12 cellular contexts compared by ENCODE assay signal in genomic region chr6:84768442-84769174, GRCh38. TPM values are rescaled to one million over a fixed set of nuclear protein-coding genes. Genes with fewer than 3 reads are reported as not detected.
A peak's percentile ranks its signal among the peaks of the same experiment; 100 is the strongest.
DNase-seq lines count a peak whose midpoint lies in the region; ATAC-seq and TF ChIP-seq lines count a peak whose summit lies in the region.
"Had no signal": no experiment of that assay in that cellular context is flagged by ENCODE, and none has a peak within 500 bp of the region (broad histone marks: within the 10 kb centered on the region; RNA-seq: fewer than 3 reads in every experiment).

No MANE protein-coding gene starts in this region.

- BruUV-seq in mammary epithelial cell (replicated peaks; lab: Mats Ljungman, UMichigan) = no TSS peak

- peak overlapping the region; percentile 5 to 54 (median 34) for H3K4me3 ChIP-seq in heart left ventricle
- no peak overlapping the region for H3K4me3 ChIP-seq in mammary epithelial cell (replicated peaks in 1 of 3; ENCODE audit: insufficient read depth in 1 of 3, low read depth in 2 of 3, low read length in 3 of 3)
- H3K4me3 ChIP-seq in aorta (ENCODE audit: low read length in 2 of 2) = peak overlapping the region; percentile 24 to 49

- H3K9ac ChIP-seq in mammary epithelial cell (ENCODE audit: insufficient read depth, low read length) = no peak overlapping the region

- peak overlapping the region in 11 of 12 donors; percentile 5 to 71 (median 58) for H3K27ac ChIP-seq in heart left ventricle
- no peak overlapping the region for H3K27ac ChIP-seq in mammary epithelial cell (ENCODE audit: insufficient read depth, low read depth, low read length)
- peak overlapping the region; percentile 55 to 58 for H3K27ac ChIP-seq in aorta (ENCODE audit: low read depth in 1 of 2, low read length in 2 of 2)

- peaks cover 0 to 17% (median 0%) of the 10 kb centered on the region in 12 donors for H3K4me1 ChIP-seq in heart left ventricle
- H3K4me1 ChIP-seq in mammary epithelial cell (ENCODE audit: insufficient read depth, low read length) = peaks cover 12% of the 10 kb centered on the region
- H3K4me1 ChIP-seq in aorta (ENCODE audit: control insufficient read depth in 1 of 2, insufficient read depth in 2 of 2, low read length in 2 of 2) = no peaks in the 10 kb centered on the region

- DNase-seq in heart left ventricle (peak in 1 of 5 donors; percentile 28), Right ventricle myocardium inferior (ENCODE audit: missing footprints) (no peak), mammary epithelial cell (peak; percentile 39), islet precursor cell (peak; percentile 79), aorta (peak in 1 of 2 donors; percentile 79), NCI-H748 (lab: John Stamatoyannopoulos, UW; ENCODE audit: unreplicated experiment) (no peak)
- DNase-seq: activated T-cell treated with anti-CD3 and anti-CD28 coated beads, Interleukin-2, amount 50 U/mL, for 48 hours; naive thymus-derived CD4-positive, alpha-beta T cell; stimulated activated CD4-positive, alpha-beta T cell treated with anti-CD3 and anti-CD28 coated beads, Interleukin-4, amount 100 ng/mL, for 24 hours; substantia nigra had no signal

- in situ Hi-C loops in mammary epithelial cell (cut with MboI; ENCODE audit: low sequenced_read_pairs in 2 of 2) = no loop called here

- H4K20me1 ChIP-seq in mammary epithelial cell (ENCODE audit: insufficient read depth, low read length) = peaks cover 1% of the 10 kb centered on the region

- TF ChIP-seq CTCF in heart left ventricle (IDR thresholded peaks at IDR 0.05) (no peak), mammary epithelial cell (conservative IDR thresholded peaks at IDR 0.05 in 1 of 2, IDR thresholded peaks at IDR 0.05 in 1 of 2; ENCODE audit: extremely low read depth in 1 of 2, insufficient read depth in 1 of 2, low read depth in 1 of 2, low read length in 2 of 2) (no peak)

- WGBS in heart left ventricle, 4 donors = 3 to 5% (median 4%) methylated on average over 31 of the region's 31 CpGs
- 9% methylated on average over 27 of the region's 31 CpGs for WGBS in mammary epithelial cell (ENCODE audit: low coverage, missing lambda C conversion rate)
- 29 to 46% methylated on average over 31 of the region's 31 CpGs for WGBS in aorta, 2 donors

- no peaks in the 10 kb centered on the region for H3K79me2 ChIP-seq in mammary epithelial cell (ENCODE audit: insufficient read depth, low read length)

- TF ChIP-seq POLR2A in heart left ventricle (IDR thresholded peaks at IDR 0.05) = no peak

- H3K9me3 ChIP-seq in heart left ventricle = no peaks in the 10 kb centered on the region
- H3K9me3 ChIP-seq in mammary epithelial cell (replicated peaks; ENCODE audit: insufficient read depth, low read length) = no peaks in the 10 kb centered on the region
- no peaks in the 10 kb centered on the region for H3K9me3 ChIP-seq in aorta (ENCODE audit: control insufficient read depth, low read length)

- CTCF ChIA-PET in mammary epithelial cell (lab: Charles Lee; ENCODE audit: low non-redundant PET) = interaction anchor here (0.6 kb wide), 1 partner anchor 10 kb away, joined by 4 read pairs; no protein-coding TSS in a partner anchor

- H3K36me3 ChIP-seq in heart left ventricle (no peaks in the 10 kb centered on the region), mammary epithelial cell (ENCODE audit: insufficient read depth, low read length) (no peaks in the 10 kb centered on the region), aorta (ENCODE audit: control insufficient read depth in 1 of 2, insufficient read depth in 2 of 2, low read length in 1 of 2) (no peaks in the 10 kb centered on the region)

- no peak overlapping the region for H3K4me2 ChIP-seq in mammary epithelial cell (ENCODE audit: insufficient read depth, low read depth, low read length)

- H3K27me3 ChIP-seq in heart left ventricle = peaks cover 13 to 100% (median 81%) of the 10 kb centered on the region in 9 donors
- H3K27me3 ChIP-seq in mammary epithelial cell (ENCODE audit: insufficient read depth, low read length) = peaks cover 81% of the 10 kb centered on the region
- H3K27me3 ChIP-seq in aorta (ENCODE audit: control insufficient read depth in 1 of 2, insufficient read depth in 2 of 2, low read length in 1 of 2) = no peaks in the 10 kb centered on the region

- dilution Hi-C loops in mammary epithelial cell (cut with HindIII; ENCODE audit: low sequenced_read_pairs) = no loop called here

- intact Hi-C loops in heart left ventricle (cut with DNase I) (loop anchor here in 2 of 10 donors (5.0 to 10.0 kb wide), 3 partner anchors 124 to 344 kb away; no protein-coding TSS in a partner anchor), Right ventricle myocardium inferior (cut with DNase I) (loop anchor here (10.0 kb wide), 1 partner anchor 214 kb away; no protein-coding TSS in a partner anchor), mammary epithelial cell (cut with micrococcal nuclease) (loop anchor here (10.0 kb wide), 1 partner anchor 194 kb away; no protein-coding TSS in a partner anchor), aorta (cut with DNase I) (loop anchor here (10.0 kb wide), 2 partner anchors 194 to 254 kb away; no protein-coding TSS in a partner anchor)

- ATAC-seq in heart left ventricle = no peak
- no peak for ATAC-seq in Right ventricle myocardium inferior
- ATAC-seq in aorta (ENCODE audit: low FRiP score) = no peak
- no peak for ATAC-seq in HG03439 (IDR thresholded peaks at IDR 0.05; ENCODE audit: unreplicated experiment)
- no peak for ATAC-seq in HG02981 (IDR thresholded peaks at IDR 0.05; ENCODE audit: unreplicated experiment)
- ATAC-seq: naive thymus-derived CD4-positive, alpha-beta T cell had no signal

- no peak overlapping the region for H2AFZ ChIP-seq in mammary epithelial cell (ENCODE audit: low read depth, low read length)

RNA-seq across cellular contexts. Expression of gene TBX18, which starts 4.2 kb away (rescaled TPM):
- total RNA-seq in heart left ventricle (10 to 100 TPM in 1 of 9 donors, 1 to 10 TPM in 8; 1.3 to 14.9 (median 3.8) TPM), Right ventricle myocardium inferior (8.4 TPM), mammary epithelial cell (not detected), aorta (10 to 100 TPM; 58.6 to 75.2 TPM)
- polyA plus RNA-seq in heart left ventricle (1 to 10 TPM; 1.7 to 2.1 TPM), mammary epithelial cell (0.06 TPM), aorta (10 to 100 TPM; 11.0 to 78.8 TPM)
- polyA minus RNA-seq in mammary epithelial cell = 1.8 TPM
- total RNA-seq: naive thymus-derived CD4-positive, alpha-beta T cell had no signal
- polyA plus RNA-seq: naive thymus-derived CD4-positive, alpha-beta T cell had no signal

Comparison
In these comparisons a context has a peak if more than half of its experiments do, and no peak if none do; other contexts are left out.
1. DNase-seq: peak in mammary epithelial cell (single experiment) and islet precursor cell (single experiment); none in Right ventricle myocardium inferior (single experiment) and NCI-H748 (single experiment).
2. H3K4me3 ChIP-seq: peak in heart left ventricle (12 of 12) and aorta (2 of 2); none in mammary epithelial cell (0 of 3).